ENCODE assay signal across 8 cellular contexts in genomic region chr16:67661101-67661661, GRCh38. TPM values are rescaled to one million over a fixed set of nuclear protein-coding genes. Genes with fewer than 3 reads are reported as not detected.
A peak's percentile ranks its signal among the peaks of the same experiment; 100 is the strongest.
DNase-seq lines count a peak whose midpoint lies in the region; ATAC-seq and TF ChIP-seq lines count a peak whose summit lies in the region.

No MANE protein-coding gene starts in this region.

- peak overlapping the region; percentile 82 to 88 for H3K27ac Mint-ChIP-seq in T-cell
- H3K27ac Mint-ChIP-seq in natural killer cell treated with Interleukin-12 subunit alpha and Interleukin-12 subunit beta and Interleukin-15 and Interleukin-18, amount 100 ng/mL, for 72 hours, result peak overlapping the region; percentile 86 to 93

- no peaks in the 10 kb centered on the region for H3K36me3 Mint-ChIP-seq in T-cell
- no peaks in the 10 kb centered on the region for H3K36me3 Mint-ChIP-seq in natural killer cell treated with Interleukin-12 subunit alpha and Interleukin-12 subunit beta and Interleukin-15 and Interleukin-18, amount 100 ng/mL, for 72 hours

- peak overlapping the region; percentile 86 to 89 (median 89) for H3K4me3 Mint-ChIP-seq in T-cell
- H3K4me3 Mint-ChIP-seq in natural killer cell treated with Interleukin-12 subunit alpha and Interleukin-12 subunit beta and Interleukin-15 and Interleukin-18, amount 100 ng/mL, for 72 hours, result peak overlapping the region; percentile 90

- DNase-seq in AG04450 (ENCODE audit: low read depth, low spot score) (no peak), T-cell (peak in 4 of 34 experiments; percentile 6 to 31 (median 20)), epithelial cell of esophagus (ENCODE audit: low read depth) (peak; percentile 61)
- DNase-seq in natural killer cell treated with Interleukin-12 subunit alpha and Interleukin-12 subunit beta and Interleukin-15 and Interleukin-18, amount 100 ng/mL, for 72 hours (ENCODE audit: low spot score), result no peak
- DNase-seq in NK-92 treated with Interleukin-12 subunit alpha and Interleukin-12 subunit beta, amount 100 ng/mL, for 24 hours (lab: John Stamatoyannopoulos, UW), result no peak

- POLR2A ChIA-PET in AG04450 (lab: Yijun Ruan, JAX), result interaction anchor here (0.5 to 2.0 kb wide), 2 partner anchors 18 to 99 kb away, joined by 3 to 15 read pairs; partner anchors contain the start of gene CTCF
- POLR2A ChIA-PET in T-cell (lab: Charles Lee), result interaction anchor here in 1 of 2 donors (2.1 kb wide), 1 partner anchor 181 kb away, joined by 8 read pairs; the partner anchor contains the start of gene ATP6V0D1

- H3K9me3 Mint-ChIP-seq in T-cell, result no peaks in the 10 kb centered on the region
- H3K9me3 Mint-ChIP-seq in natural killer cell treated with Interleukin-12 subunit alpha and Interleukin-12 subunit beta and Interleukin-15 and Interleukin-18, amount 100 ng/mL, for 72 hours, result no peaks in the 10 kb centered on the region

- CTCF ChIA-PET in AG04450 (lab: Charles Lee) (interaction anchor here (0.6 to 2.1 kb wide), 2 partner anchors 140 to 279 kb away, joined by 3 to 18 read pairs; no protein-coding TSS in a partner anchor), T-cell (lab: Charles Lee) (interaction anchor here in 1 of 2 donors (0.6 to 1.6 kb wide), 2 partner anchors 16 to 58 kb away, joined by 3 to 9 read pairs; partner anchors contain the start of gene CARMIL2)

- H3K4me3 ChIP-seq in AG04450 (ENCODE audit: low read depth, low read length) (peak overlapping the region; percentile 92), epithelial cell of esophagus (ENCODE audit: low read length) (peak overlapping the region; percentile 42)

- peaks cover 19 to 36% (median 35%) of the 10 kb centered on the region in 3 donors for H3K4me1 Mint-ChIP-seq in T-cell
- H3K4me1 Mint-ChIP-seq in natural killer cell treated with Interleukin-12 subunit alpha and Interleukin-12 subunit beta and Interleukin-15 and Interleukin-18, amount 100 ng/mL, for 72 hours (ENCODE audit: low read depth in 2 of 2), result peaks cover 10 to 26% of the 10 kb centered on the region in 2 donors

- TF ChIP-seq CTCF in AG04450 (IDR thresholded peaks at IDR 0.05; ENCODE audit: low read depth, low read length), result no peak
- no peak for TF ChIP-seq CTCF in epithelial cell of esophagus (IDR thresholded peaks at IDR 0.05; ENCODE audit: insufficient read depth, low read depth, low read length, missing control alignments)

- H3K9me3 ChIP-seq in AG04450 (ENCODE audit: control insufficient read depth, insufficient read depth, low read length), result no peaks in the 10 kb centered on the region; the same call in 1 of the 2 replicates

- H3K27me3 Mint-ChIP-seq in T-cell, result no peaks in the 10 kb centered on the region
- H3K27me3 Mint-ChIP-seq in natural killer cell treated with Interleukin-12 subunit alpha and Interleukin-12 subunit beta and Interleukin-15 and Interleukin-18, amount 100 ng/mL, for 72 hours, result no peaks in the 10 kb centered on the region

- ATAC-seq in GM19455 (IDR thresholded peaks at IDR 0.05; ENCODE audit: unreplicated experiment) (peak; percentile 0), T-cell (replicated peaks in 1 of 4) (peak in 2 of 4 experiments; percentile 4 to 5), GM21529 (IDR thresholded peaks at IDR 0.05; ENCODE audit: unreplicated experiment) (no peak), HG03175 (IDR thresholded peaks at IDR 0.05; ENCODE audit: unreplicated experiment) (no peak)
- no peak for ATAC-seq in natural killer cell treated with Interleukin-12 subunit alpha and Interleukin-12 subunit beta and Interleukin-15 and Interleukin-18, amount 100 ng/mL, for 72 hours

- H3K27ac ChIP-seq in AG04450 (ENCODE audit: low read depth, low read length), result no peak overlapping the region

- no peaks in the 10 kb centered on the region for H3K27me3 ChIP-seq in AG04450 (ENCODE audit: control insufficient read depth, insufficient read depth, low read length)

RNA-seq across cellular contexts. Expression of gene PARD6A, which starts 0.4 kb away (rescaled TPM):
- 0.42 and 0.53 TPM in 2 replicates for polyA plus RNA-seq in AG04450 (2011; rRNA removed)
- 0.97 TPM in 1 of 2 replicates, not detected in the other for polyA minus RNA-seq in AG04450 (2011; rRNA and poly(A)+ RNA removed)
- total RNA-seq in T-cell, result 10 to 100 TPM in 1 of 5 donors, 1 to 10 TPM in 4; 2.9 to 10.6 (median 7.6) TPM
- 1 to 10 TPM; 6.3 to 8.0 TPM for total RNA-seq in natural killer cell treated with Interleukin-12 subunit alpha and Interleukin-12 subunit beta and Interleukin-15 and Interleukin-18, amount 100 ng/mL, for 72 hours

RNA-seq across cellular contexts. Expression of gene ACD, which starts 1.1 kb away (rescaled TPM):
- 11.4 and 16.5 TPM in 2 replicates for polyA plus RNA-seq in AG04450 (2011; rRNA removed)
- polyA minus RNA-seq in AG04450 (2011; rRNA and poly(A)+ RNA removed), result 9.6 and 16.0 TPM in 2 replicates
- total RNA-seq in T-cell, result 10 to 100 TPM; 24.5 to 62.6 (median 53.6) TPM
- 10 to 100 TPM; 54.9 to 91.3 TPM for total RNA-seq in natural killer cell treated with Interleukin-12 subunit alpha and Interleukin-12 subunit beta and Interleukin-15 and Interleukin-18, amount 100 ng/mL, for 72 hours

RNA-seq across cellular contexts. Expression of gene ENKD1, which starts 5.4 kb away (rescaled TPM):
- 3.6 and 4.2 TPM in 2 replicates for polyA plus RNA-seq in AG04450 (2011; rRNA removed)
- polyA minus RNA-seq in AG04450 (2011; rRNA and poly(A)+ RNA removed), result 1.5 and 2.6 TPM in 2 replicates
- total RNA-seq in T-cell, result 10 to 100 TPM in 3 of 5 donors, 1 to 10 TPM in 2; 4.2 to 12.1 (median 10.1) TPM
- total RNA-seq in natural killer cell treated with Interleukin-12 subunit alpha and Interleukin-12 subunit beta and Interleukin-15 and Interleukin-18, amount 100 ng/mL, for 72 hours, result 10 to 100 TPM in 1 of 2 donors, 1 to 10 TPM in 1; 8.1 to 12.2 TPM

RNA-seq across cellular contexts. Expression of gene C16orf86, which starts 5.4 kb away (rescaled TPM):
- 0.55 and 0.56 TPM in 2 replicates for polyA plus RNA-seq in AG04450 (2011; rRNA removed)
- 0.41 TPM in 1 of 2 replicates, not detected in the other for polyA minus RNA-seq in AG04450 (2011; rRNA and poly(A)+ RNA removed)
- total RNA-seq in T-cell, result 1 to 10 TPM; 1.9 to 6.7 (median 5.4) TPM
- total RNA-seq in natural killer cell treated with Interleukin-12 subunit alpha and Interleukin-12 subunit beta and Interleukin-15 and Interleukin-18, amount 100 ng/mL, for 72 hours, result 1 to 10 TPM; 1.6 to 1.9 TPM

RNA-seq across cellular contexts. Expression of gene CARMIL2, which starts 16.2 kb away (rescaled TPM):
- polyA plus RNA-seq in AG04450 (2011; rRNA removed), result 0.09 and 0.11 TPM in 2 replicates
- 0.09 TPM in 1 of 2 replicates, not detected in the other for polyA minus RNA-seq in AG04450 (2011; rRNA and poly(A)+ RNA removed)
- total RNA-seq in T-cell, result 100 to 1,000 TPM; 150 to 271 (median 243) TPM
- 10 to 100 TPM; 33.8 to 89.7 TPM for total RNA-seq in natural killer cell treated with Interleukin-12 subunit alpha and Interleukin-12 subunit beta and Interleukin-15 and Interleukin-18, amount 100 ng/mL, for 72 hours
